8 cellular contexts compared by ENCODE assay signal in the genomic region with DNA sequence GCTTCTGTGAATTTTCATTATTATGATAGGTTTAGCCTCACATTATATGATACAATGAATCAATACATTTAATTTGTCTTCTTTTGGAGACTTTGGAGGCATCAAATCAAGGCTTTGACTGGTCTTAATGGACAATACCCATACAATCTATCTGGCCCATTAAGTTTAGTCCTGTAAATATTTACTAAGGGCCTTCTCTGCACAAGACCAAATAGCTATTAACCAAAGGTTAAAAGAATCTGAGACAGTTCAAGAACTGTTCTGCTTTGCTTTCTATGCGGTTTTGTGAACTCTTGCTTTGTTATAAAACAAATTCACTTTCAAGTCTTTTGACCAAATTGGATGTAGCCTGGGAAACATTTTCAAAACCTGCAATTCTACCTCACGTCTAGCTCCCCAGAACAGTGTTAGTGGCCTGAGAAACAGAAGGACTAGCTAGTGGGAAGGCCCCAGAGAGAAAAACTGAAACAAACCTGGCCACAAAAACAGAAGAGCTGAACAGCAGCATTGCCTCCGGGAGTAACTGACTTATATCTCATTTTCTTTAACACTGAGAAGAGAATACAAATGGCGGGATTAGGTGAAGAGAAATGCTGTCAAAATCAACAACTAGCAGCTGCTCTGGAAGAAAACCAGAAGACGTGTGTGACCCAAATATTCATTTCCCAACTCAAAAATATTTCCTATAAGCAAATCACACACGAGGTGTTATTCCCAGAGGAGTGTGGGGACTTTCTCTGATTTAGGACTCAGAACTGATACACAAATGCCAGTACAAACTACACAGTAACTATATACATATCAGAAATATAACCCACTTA. TPM values are rescaled to one million over a fixed set of nuclear protein-coding genes. Genes with fewer than 3 reads are reported as not detected.
DNase-seq lines count a peak whose midpoint lies in the region; ATAC-seq, FAIRE-seq and TF ChIP-seq lines count a peak whose summit lies in the region.

No MANE protein-coding gene starts in this region.

- H2BK15ac ChIP-seq in mesendoderm (replicated peaks; ENCODE audit: low read depth), result no peak overlapping the region

- TF ChIP-seq CTCF in K562 (IDR thresholded peaks at IDR 0.05 in 2 of 3, conservative IDR thresholded peaks at IDR 0.05 in 1 of 3; ENCODE audit: insufficient read depth in 2 of 3, low read depth in 1 of 3, low read length in 3 of 3) (no peak), upper lobe of left lung (IDR thresholded peaks at IDR 0.05) (no peak)

- no peaks in the 10 kb centered on the region for H3K9me1 ChIP-seq in K562 (ENCODE audit: control insufficient read depth, insufficient read depth, low read length)

- H3K4me1 ChIP-seq in K562 (replicated peaks in 1 of 2; ENCODE audit: control insufficient read depth in 2 of 2, insufficient read depth in 2 of 2, low read length in 2 of 2) (no peaks in the 10 kb centered on the region), upper lobe of left lung (peaks cover 8 to 16% (median 13%) of the 10 kb centered on the region in 4 donors), mesendoderm (ENCODE audit: control insufficient read depth, low read depth, low read length) (no peaks in the 10 kb centered on the region)

- in situ Hi-C loops in K562 (cut with MboI), result no loop called here

- no peaks in the 10 kb centered on the region for H4K20me1 ChIP-seq in K562 (replicated peaks; ENCODE audit: control insufficient read depth, insufficient read depth, low read length)

- no peak overlapping the region for H3K56ac ChIP-seq in mesendoderm (ENCODE audit: low read length)

- H3K79me2 ChIP-seq in K562 (ENCODE audit: control insufficient read depth, insufficient read depth, low read length) (no peaks in the 10 kb centered on the region), mesendoderm (ENCODE audit: control insufficient read depth, insufficient read depth, low read length) (no peaks in the 10 kb centered on the region)

- no peak overlapping the region for H3K18ac ChIP-seq in mesendoderm (ENCODE audit: low read length)

- H3K36me3 ChIP-seq in K562 (ENCODE audit: control insufficient read depth, insufficient read depth, low read length) (no peaks in the 10 kb centered on the region), upper lobe of left lung (peaks cover 0 to 14% (median 2%) of the 10 kb centered on the region in 4 donors), mesendoderm (ENCODE audit: control insufficient read depth, insufficient read depth, low read length) (no peaks in the 10 kb centered on the region)

- WGBS in K562 (ENCODE audit: insufficient coverage, low coverage, missing lambda C conversion rate), result 26% methylated on average over 6 of the region's 6 CpGs
- WGBS in upper lobe of left lung, 2 donors, result 13 to 22% methylated on average over 6 of the region's 6 CpGs
- WGBS in mesendoderm (ENCODE audit: extremely low coverage, insufficient coverage, low lambda C conversion rate), result no CpG with 5 or more reads among the region's 6 CpGs

- CTCF ChIA-PET in K562 (lab: Yijun Ruan, JAX; ENCODE audit: low intra/inter-chr PET ratio), result interaction anchor here (0.7 kb wide), 1 partner anchor 189 kb away, joined by 3 read pairs; no protein-coding TSS in a partner anchor

- no peak overlapping the region for H3K23ac ChIP-seq in mesendoderm (ENCODE audit: low read length)

- no peaks in the 10 kb centered on the region for H3K79me1 ChIP-seq in mesendoderm (ENCODE audit: low read length)

- H3K4me2 ChIP-seq in K562 (ENCODE audit: insufficient read depth, low read length) (no peak overlapping the region), mesendoderm (ENCODE audit: low read length) (no peak overlapping the region)

- no peak for FAIRE-seq in K562 (lab: Jason Lieb, UNC)

- TF ChIP-seq RAD21 in K562 (CRISPR knock-in tag; conservative IDR thresholded peaks at IDR 0.05 in 1 of 2, IDR thresholded peaks at IDR 0.05 in 1 of 2), result no peak

- H3K4ac ChIP-seq in mesendoderm (ENCODE audit: low read depth, low read length), result no peak overlapping the region

- no peak for TF ChIP-seq POLR2A in K562 (conservative IDR thresholded peaks at IDR 0.05)
- no peak for TF ChIP-seq POLR2A in upper lobe of left lung (IDR thresholded peaks at IDR 0.05)

- H3K27me3 ChIP-seq in K562 (ENCODE audit: control insufficient read depth in 2 of 2, insufficient read depth in 2 of 2, low read length in 2 of 2), result no peaks in the 10 kb centered on the region
- H3K27me3 ChIP-seq in upper lobe of left lung, result no peaks in the 10 kb centered on the region
- H3K27me3 ChIP-seq in mesendoderm (ENCODE audit: insufficient read depth, low read length, poor library complexity), result no peaks in the 10 kb centered on the region

- H2BK120ac ChIP-seq in mesendoderm (ENCODE audit: low read depth, low read length), result no peak overlapping the region

- intact Hi-C loops in Right ventricle myocardium inferior (cut with DNase I) (no loop called here), cardiac septum (cut with DNase I) (no loop called here), K562 (cut with micrococcal nuclease) (loop anchor here (5.0 kb wide), 1 partner anchor 47 kb away; no protein-coding TSS in a partner anchor)

- H3K9ac ChIP-seq in K562 (ENCODE audit: insufficient read depth in 1 of 2, low read depth in 2 of 2, low read length in 2 of 2) (no peak overlapping the region), mesendoderm (ENCODE audit: low read length) (no peak overlapping the region)

- no peak overlapping the region for H2AK5ac ChIP-seq in mesendoderm (ENCODE audit: low read length)

- H3K9me3 ChIP-seq in K562 (replicated peaks; ENCODE audit: control insufficient read depth, insufficient read depth, low read depth, low read length), result no peaks in the 10 kb centered on the region
- no peaks in the 10 kb centered on the region for H3K9me3 ChIP-seq in upper lobe of left lung

- POLR2A ChIA-PET in K562 (lab: Yijun Ruan, JAX), result interaction anchor here (0.6 kb wide), 1 partner anchor 242 kb away, joined by 3 read pairs; no protein-coding TSS in a partner anchor

- H2AFZ ChIP-seq in K562 (ENCODE audit: low read depth, low read length), result peak overlapping the region; percentile 44; the same call in 1 of the 2 replicates

- no peak overlapping the region for H2BK5ac ChIP-seq in mesendoderm (ENCODE audit: low read length)

- DNase-seq in Right ventricle myocardium inferior (ENCODE audit: missing footprints), result no peak
- no peak for DNase-seq in cardiac septum (ENCODE audit: low spot score)
- no peak for DNase-seq in K562 (ENCODE audit: extremely low read depth in 1 of 4, low spot score in 3 of 4)
- peak; percentile 53 for DNase-seq in midbrain (lab: John Stamatoyannopoulos, UW)
- no peak for DNase-seq in upper lobe of left lung
- no peak for DNase-seq in mesendoderm

- peak; percentile 41 for ATAC-seq in Right ventricle myocardium inferior
- ATAC-seq in HG03439 (IDR thresholded peaks at IDR 0.05; ENCODE audit: unreplicated experiment), result peak; percentile 51
- no peak for ATAC-seq in K562
- ATAC-seq in upper lobe of left lung (ENCODE audit: low FRiP score in 2 of 2), result peak in 1 of 2 donors; percentile 35
- ATAC-seq in HG03469 (IDR thresholded peaks at IDR 0.05; ENCODE audit: unreplicated experiment), result no peak

- H3K4me3 ChIP-seq in K562, result no peak overlapping the region
- H3K4me3 ChIP-seq in upper lobe of left lung, result peak overlapping the region in 3 of 4 donors; percentile 27 to 40 (median 38)
- H3K4me3 ChIP-seq in mesendoderm (ENCODE audit: low read length), result no peak overlapping the region

- H3K27ac ChIP-seq in K562 (ENCODE audit: extremely low read depth, low read depth, low read length) (no peak overlapping the region), upper lobe of left lung (peak overlapping the region; percentile 74 to 87 (median 81)), mesendoderm (ENCODE audit: low read depth, low read length) (no peak overlapping the region)

- H4K8ac ChIP-seq in mesendoderm (ENCODE audit: low read depth, low read length), result no peak overlapping the region

- no peak overlapping the region for H4K5ac ChIP-seq in mesendoderm (ENCODE audit: low read length)

- BruUV-seq in K562 (replicated peaks; lab: Mats Ljungman, UMichigan), result TSS peak; percentile 41

- TF ChIP-seq EP300 in K562 (IDR thresholded peaks at IDR 0.05; ENCODE audit: low read length) (no peak), upper lobe of left lung (IDR thresholded peaks at IDR 0.05) (no peak)

RNA-seq across cellular contexts. Expression of gene TLR1, which starts 0.5 kb away (rescaled TPM):
- 4.3 TPM for total RNA-seq in Right ventricle myocardium inferior
- total RNA-seq in cardiac septum, result 4.9 TPM
- 0.49 and 0.74 TPM in 2 replicates for total RNA-seq in K562 (2011; cell fraction: chromatin; rRNA removed; ENCODE audit: low replicate concordance)
- 0.33 and 0.53 TPM in 2 replicates for total RNA-seq in K562 (2011; cell fraction: nucleolus; rRNA removed)
- total RNA-seq in K562 (2011; cell fraction: nucleoplasm; rRNA removed), result 0.69 and 0.73 TPM in 2 replicates
- total RNA-seq in K562 (2014; rRNA removed), result 0.14 and 0.57 TPM in 2 replicates
- total RNA-seq in K562 (2014; rRNA removed; fragmentation: Illumina TruSeq; extraction: Trizol), result 0.33 and 0.38 TPM in 2 replicates
- 0.41 and 0.47 TPM in 2 replicates for total RNA-seq in K562 (2015; rRNA removed; fragmentation: Illumina TruSeq; extraction: Trizol)
- 0.25 and 0.29 TPM in 2 replicates for total RNA-seq in K562 (2021)
- polyA plus RNA-seq in K562 (2011; rRNA removed), result 0.14 and 0.22 TPM in 2 replicates
- 0.03 and 0.07 TPM in 2 replicates for polyA plus RNA-seq in K562 (2011; cell fraction: cytosol; rRNA removed)
- 0.29 and 0.57 TPM in 2 replicates for polyA plus RNA-seq in K562 (2011; cell fraction: nucleus; rRNA removed)
- polyA plus RNA-seq in K562 (2012), result 0.25 and 0.91 TPM in 2 replicates
- polyA plus RNA-seq in K562 (2014; fragmentation: Illumina TruSeq; extraction: Trizol), result 0.24 and 0.33 TPM in 2 replicates
- polyA plus RNA-seq in K562 (2014; fragmentation: Nextera tagmentation; extraction: Ambion mirVana), result under 1 TPM; 0.22 to 0.49 TPM
- 0.03 and 0.11 TPM in 2 replicates for polyA plus RNA-seq in K562 (2014; rRNA removed)
- 0.39 and 0.46 TPM in 2 replicates for polyA minus RNA-seq in K562 (2011; rRNA and poly(A)+ RNA removed)
- polyA minus RNA-seq in K562 (2011; cell fraction: cytosol; rRNA and poly(A)+ RNA removed), result not detected in 2 replicates
- polyA minus RNA-seq in K562 (2011; cell fraction: nucleus; rRNA and poly(A)+ RNA removed), result 0.40 TPM in 1 of 2 replicates, not detected in the other
- total RNA-seq in upper lobe of left lung, result 10 to 100 TPM; 16.4 to 41.9 (median 24.8) TPM
- polyA plus RNA-seq in mesendoderm (2013, experiment 1 of 2), result not detected
- polyA plus RNA-seq in mesendoderm (2013, experiment 2 of 2), result 0.01 TPM

RNA-seq across cellular contexts. Expression of gene TLR10, which starts 21.3 kb away (rescaled TPM):
- not detected for total RNA-seq in Right ventricle myocardium inferior
- 0.22 TPM for total RNA-seq in cardiac septum
- total RNA-seq in K562 (2011; cell fraction: chromatin; rRNA removed; ENCODE audit: low replicate concordance), result not detected in 2 replicates
- not detected in 2 replicates for total RNA-seq in K562 (2011; cell fraction: nucleolus; rRNA removed)
- total RNA-seq in K562 (2011; cell fraction: nucleoplasm; rRNA removed), result not detected in 2 replicates
- total RNA-seq in K562 (2014; rRNA removed), result 0.05 TPM in 1 of 2 replicates, not detected in the other
- total RNA-seq in K562 (2014; rRNA removed; fragmentation: Illumina TruSeq; extraction: Trizol), result not detected in 2 replicates
- not detected in 2 replicates for total RNA-seq in K562 (2015; rRNA removed; fragmentation: Illumina TruSeq; extraction: Trizol)
- total RNA-seq in K562 (2021), result not detected in 2 replicates
- not detected in 2 replicates for polyA plus RNA-seq in K562 (2011; rRNA removed)
- not detected in 2 replicates for polyA plus RNA-seq in K562 (2011; cell fraction: cytosol; rRNA removed)
- not detected in 2 replicates for polyA plus RNA-seq in K562 (2011; cell fraction: nucleus; rRNA removed)
- 0.17 TPM in 1 of 2 replicates, not detected in the other for polyA plus RNA-seq in K562 (2012)
- polyA plus RNA-seq in K562 (2014; fragmentation: Illumina TruSeq; extraction: Trizol), result not detected in 2 replicates
- not detected for polyA plus RNA-seq in K562 (2014; fragmentation: Nextera tagmentation; extraction: Ambion mirVana)
- 0.03 TPM in 1 of 2 replicates, not detected in the other for polyA plus RNA-seq in K562 (2014; rRNA removed)
- polyA minus RNA-seq in K562 (2011; rRNA and poly(A)+ RNA removed), result not detected in 2 replicates
- polyA minus RNA-seq in K562 (2011; cell fraction: cytosol; rRNA and poly(A)+ RNA removed), result not detected in 2 replicates
- not detected in 2 replicates for polyA minus RNA-seq in K562 (2011; cell fraction: nucleus; rRNA and poly(A)+ RNA removed)
- 1 to 10 TPM in 1 of 6 donors, under 1 TPM in 3, not detected in 2; 0.61 to 1.0 (median 0.81) TPM for total RNA-seq in upper lobe of left lung
- polyA plus RNA-seq in mesendoderm (2013, experiment 1 of 2), result not detected
- polyA plus RNA-seq in mesendoderm (2013, experiment 2 of 2), result 0.01 TPM

RNA-seq across cellular contexts. Expression of gene TLR6, which starts 52.6 kb away (rescaled TPM):
- total RNA-seq in Right ventricle myocardium inferior, result 1.5 TPM
- 1.2 TPM for total RNA-seq in cardiac septum
- 1.7 and 5.7 TPM in 2 replicates for total RNA-seq in K562 (2011; cell fraction: chromatin; rRNA removed; ENCODE audit: low replicate concordance)
- total RNA-seq in K562 (2011; cell fraction: nucleolus; rRNA removed), result 1.0 and 1.4 TPM in 2 replicates
- 2.3 and 3.6 TPM in 2 replicates for total RNA-seq in K562 (2011; cell fraction: nucleoplasm; rRNA removed)
- 0.64 and 0.65 TPM in 2 replicates for total RNA-seq in K562 (2014; rRNA removed)
- total RNA-seq in K562 (2014; rRNA removed; fragmentation: Illumina TruSeq; extraction: Trizol), result 1.4 and 1.6 TPM in 2 replicates
- 0.68 and 0.91 TPM in 2 replicates for total RNA-seq in K562 (2015; rRNA removed; fragmentation: Illumina TruSeq; extraction: Trizol)
- total RNA-seq in K562 (2021), result 0.95 and 1.5 TPM in 2 replicates
- 0.69 and 1.9 TPM in 2 replicates for polyA plus RNA-seq in K562 (2011; rRNA removed)
- polyA plus RNA-seq in K562 (2011; cell fraction: cytosol; rRNA removed), result 0.36 and 0.41 TPM in 2 replicates
- 0.45 and 0.51 TPM in 2 replicates for polyA plus RNA-seq in K562 (2011; cell fraction: nucleus; rRNA removed)
- 0.76 and 1.0 TPM in 2 replicates for polyA plus RNA-seq in K562 (2012)
- 1.1 and 1.3 TPM in 2 replicates for polyA plus RNA-seq in K562 (2014; fragmentation: Illumina TruSeq; extraction: Trizol)
- polyA plus RNA-seq in K562 (2014; fragmentation: Nextera tagmentation; extraction: Ambion mirVana), result under 1 TPM; 0.08 to 0.45 TPM
- polyA plus RNA-seq in K562 (2014; rRNA removed), result 0.62 and 1.00 TPM in 2 replicates
- polyA minus RNA-seq in K562 (2011; rRNA and poly(A)+ RNA removed), result 1.7 and 2.6 TPM in 2 replicates
- polyA minus RNA-seq in K562 (2011; cell fraction: cytosol; rRNA and poly(A)+ RNA removed), result 0.46 and 1.3 TPM in 2 replicates
- polyA minus RNA-seq in K562 (2011; cell fraction: nucleus; rRNA and poly(A)+ RNA removed), result 0.54 and 0.67 TPM in 2 replicates
- 10 to 100 TPM in 2 of 6 donors, 1 to 10 TPM in 4; 3.2 to 10.4 (median 5.8) TPM for total RNA-seq in upper lobe of left lung
- polyA plus RNA-seq in mesendoderm (2013, experiment 1 of 2), result 0.17 TPM
- 0.17 TPM for polyA plus RNA-seq in mesendoderm (2013, experiment 2 of 2)

Comparison
In these comparisons a context has a peak if more than half of its experiments do, and no peak if none do; other contexts are left out.
1. ATAC-seq: peak in Right ventricle myocardium inferior (single experiment) and HG03439 (single experiment); none in K562 (single experiment) and HG03469 (single experiment).
2. H3K27ac ChIP-seq: peak in upper lobe of left lung (4 of 4); none in K562 (single experiment) and mesendoderm (single experiment).
3. H3K4me3 ChIP-seq: peak in upper lobe of left lung (3 of 4); none in K562 (single experiment) and mesendoderm (single experiment).